ENCODE assay signal across 9 cellular contexts in the genomic region with DNA sequence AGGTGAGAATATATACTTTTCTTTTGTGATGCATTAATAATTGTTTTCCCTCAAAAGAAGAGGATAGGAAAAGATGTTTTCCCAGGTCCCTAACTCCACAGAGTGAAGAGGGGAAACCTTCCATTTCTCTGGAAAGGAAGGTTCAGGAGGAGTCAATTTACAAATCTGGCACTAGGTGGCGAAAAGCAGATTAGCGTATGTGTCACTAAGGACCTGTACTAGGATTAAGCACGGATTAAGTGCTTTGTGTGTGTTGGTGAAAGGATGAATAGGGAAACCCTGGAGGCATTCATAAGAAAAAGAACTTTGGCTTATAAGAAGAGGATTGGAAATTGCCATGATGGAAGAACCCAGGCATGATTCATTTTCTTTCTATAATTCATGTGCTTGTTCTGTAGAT.
DNase-seq lines count a peak whose midpoint lies in the region; ATAC-seq, FAIRE-seq and TF ChIP-seq lines count a peak whose summit lies in the region.
"Had no signal": no experiment of that assay in that cellular context is flagged by ENCODE, and none has a peak within 500 bp of the region (broad histone marks: within the 10 kb centered on the region; RNA-seq: fewer than 3 reads in every experiment).

No MANE protein-coding gene starts in this region.

- H3K27ac ChIP-seq in 22Rv1 (no peak overlapping the region), esophagus squamous epithelium (no peak overlapping the region), stomach (no peak overlapping the region)
- H3K27ac ChIP-seq: SK-N-MC had no signal

- TF ChIP-seq CTCF in 22Rv1 (IDR thresholded peaks at IDR 0.05) (peak; percentile 80), esophagus squamous epithelium (IDR thresholded peaks at IDR 0.05) (peak; percentile 23 to 80 (median 56)), stomach (IDR thresholded peaks at IDR 0.05) (peak in 3 of 7 experiments; percentile 4 to 27 (median 19))

- FAIRE-seq in GM12892 (lab: Jason Lieb, UNC), result peak; percentile 84

- DNase-seq in GM12892 (ENCODE audit: insufficient read length), result no peak
- peak; percentile 76 for DNase-seq in NCI-H69 (lab: John Stamatoyannopoulos, UW)
- no peak for DNase-seq in esophagus squamous epithelium (lab: John Stamatoyannopoulos, UW)
- DNase-seq in stomach, result no peak

- H3K4me3 ChIP-seq in esophagus squamous epithelium (no peak overlapping the region), stomach (no peak overlapping the region)
- H3K4me3 ChIP-seq: SK-N-MC had no signal

- TF ChIP-seq EP300 in stomach (IDR thresholded peaks at IDR 0.05), result no peak

- no peak for TF ChIP-seq POLR2A in GM12892 (IDR thresholded peaks at IDR 0.05; ENCODE audit: low read depth, low read length)
- no peak for TF ChIP-seq POLR2A in esophagus squamous epithelium (IDR thresholded peaks at IDR 0.05)
- no peak for TF ChIP-seq POLR2A in stomach (IDR thresholded peaks at IDR 0.05)

- 26 to 34% methylated on average over 3 of the region's 3 CpGs for WGBS in esophagus squamous epithelium, 2 donors
- 38 to 50% (median 43%) methylated on average over 3 of the region's 3 CpGs for WGBS in stomach, 5 donors

- no peaks in the 10 kb centered on the region for H3K9me3 ChIP-seq in esophagus squamous epithelium
- no peaks in the 10 kb centered on the region for H3K9me3 ChIP-seq in stomach

- H3K27me3 ChIP-seq in esophagus squamous epithelium (peaks cover 0 to 76% (median 0%) of the 10 kb centered on the region in 4 donors), stomach (peaks cover 0 to 24% (median 0%) of the 10 kb centered on the region in 3 donors)

- no peaks in the 10 kb centered on the region for H3K36me3 ChIP-seq in esophagus squamous epithelium
- H3K36me3 ChIP-seq in stomach, result no peaks in the 10 kb centered on the region

- H3K4me1 ChIP-seq in esophagus squamous epithelium (peaks cover 0 to 28% (median 13%) of the 10 kb centered on the region in 3 donors), stomach (peaks cover 0 to 13% (median 6%) of the 10 kb centered on the region in 4 donors)

- intact Hi-C loops in esophagus squamous epithelium (cut with DNase I), result loop anchor here (10.0 kb wide), 1 partner anchor 541 kb away; no protein-coding TSS in a partner anchor
- intact Hi-C loops in stomach (cut with DNase I; ENCODE audit: low total_unique reads), result no loop called here

- ATAC-seq in HG03025 (IDR thresholded peaks at IDR 0.05; ENCODE audit: low FRiP score, unreplicated experiment), result no peak
- no peak for ATAC-seq in GM19452 (IDR thresholded peaks at IDR 0.05; ENCODE audit: unreplicated experiment)
- no peak for ATAC-seq in GM21825 (IDR thresholded peaks at IDR 0.05; ENCODE audit: unreplicated experiment)
